ENCODE assay signal across 8 cellular contexts in the genomic region with DNA sequence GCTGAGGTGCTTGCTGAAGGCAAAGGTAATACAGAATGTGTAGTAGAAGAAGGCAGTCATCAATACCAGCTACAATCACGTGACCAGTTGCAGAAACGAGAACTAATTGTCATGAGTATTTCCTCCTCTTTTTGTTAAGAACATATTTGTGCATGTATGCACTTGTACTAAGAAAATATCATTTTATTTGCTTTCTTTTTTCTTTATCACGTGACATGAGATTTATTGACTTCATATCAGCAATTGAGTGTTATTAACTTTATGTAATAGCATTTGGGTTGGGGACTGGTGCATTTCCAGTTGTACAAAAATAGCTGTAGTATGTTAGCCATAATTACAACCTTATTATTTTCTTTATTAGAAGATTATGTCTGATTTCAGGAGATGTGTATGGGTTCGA.
"Had no signal": no experiment of that assay in that cellular context is flagged by ENCODE, and none has a peak within 500 bp of the region (broad histone marks: within the 10 kb centered on the region; RNA-seq: fewer than 3 reads in every experiment).

No MANE protein-coding gene starts in this region.

- H3K9me3 ChIP-seq: HAP-1 had no signal

- H3K4me3 ChIP-seq: GM23248, HAP-1 had no signal

- H3K27ac ChIP-seq: GM23248 had no signal

- H3K36me3 ChIP-seq: HAP-1 had no signal

- DNase-seq: GM23248, GOT3, H7, HFFc6, KG1 had no signal

- FAIRE-seq: HTR-8/SVneo had no signal

- H3K9ac ChIP-seq: GM23248 had no signal

- ATAC-seq: HCT116 had no signal

- H3K4me1 ChIP-seq: HAP-1 had no signal

- H2AFZ ChIP-seq: GM23248 had no signal
